In the genomic region with DNA sequence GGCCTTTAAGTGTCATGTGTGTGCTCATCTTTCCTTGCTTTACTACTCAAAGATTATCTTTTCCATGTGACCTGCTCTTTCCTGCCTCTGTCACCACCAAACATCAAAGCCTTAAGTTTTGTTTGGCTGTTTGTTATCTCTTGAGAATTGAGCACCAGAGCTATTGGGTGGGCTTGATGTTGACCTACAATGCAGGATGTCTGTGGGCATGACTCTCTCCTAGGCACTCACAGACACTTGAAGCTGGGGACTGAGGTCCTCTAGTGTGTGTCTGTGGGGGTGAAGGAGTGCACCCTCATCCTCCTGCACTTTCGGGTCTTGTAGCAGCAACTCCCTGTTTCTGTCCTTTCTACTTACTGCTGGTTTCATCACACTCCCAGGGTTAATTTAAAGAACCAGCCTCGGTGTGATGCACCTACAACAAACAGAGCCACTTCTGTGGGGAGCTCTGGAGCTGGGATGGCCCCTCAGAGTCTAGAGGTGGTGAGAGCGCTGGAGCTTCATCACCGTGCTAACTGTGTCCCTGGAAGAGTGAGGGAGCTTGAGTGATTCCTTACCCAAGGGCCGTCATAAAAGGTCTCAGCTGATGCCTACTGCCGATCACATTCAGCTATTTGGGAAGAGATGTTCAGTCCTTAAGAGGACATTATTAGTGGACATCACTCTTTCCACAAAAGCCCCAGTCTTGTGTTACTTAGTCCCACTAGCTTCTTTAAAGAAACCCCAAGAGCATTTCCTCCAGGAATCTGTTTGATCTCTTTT, we compare ENCODE assay signal across 33 cellular contexts. TPM values are rescaled to one million over a fixed set of nuclear protein-coding genes. Genes with fewer than 3 reads are reported as not detected.
DNase-seq lines count a peak whose midpoint lies in the region; ATAC-seq, FAIRE-seq and TF ChIP-seq lines count a peak whose summit lies in the region.
"Had no signal": no experiment of that assay in that cellular context is flagged by ENCODE, and none has a peak within 500 bp of the region (broad histone marks: within the 10 kb centered on the region; RNA-seq: fewer than 3 reads in every experiment).

No MANE protein-coding gene starts in this region.

- no peak overlapping the region for H3K27ac ChIP-seq in IMR-90 (ENCODE audit: insufficient read depth, low read length)
- no peak overlapping the region for H3K27ac ChIP-seq in astrocyte (ENCODE audit: low read depth, low read length)
- H3K27ac ChIP-seq: parathyroid adenoma, right atrium auricular region, spleen, thoracic aorta, uterus had no signal

- no peaks in the 10 kb centered on the region for H3K79me2 ChIP-seq in astrocyte (ENCODE audit: insufficient read depth, low read length)
- H3K79me2 ChIP-seq: parathyroid adenoma had no signal

- no peak overlapping the region for H3K4me2 ChIP-seq in IMR-90 (ENCODE audit: low read depth, low read length)
- H3K4me2 ChIP-seq in astrocyte (ENCODE audit: low read length) = peak overlapping the region; percentile 62

- H3K9me1 ChIP-seq in IMR-90 (ENCODE audit: insufficient read depth, low read length) = peaks cover 4% of the 10 kb centered on the region; the same call in 1 of the 2 replicates

- no peak overlapping the region for H4K8ac ChIP-seq in IMR-90 (ENCODE audit: low read depth in 2 of 2, low read length in 2 of 2)

- peak overlapping the region; percentile 40 for H4K91ac ChIP-seq in IMR-90 (ENCODE audit: insufficient read depth, low read depth, low read length)

- no TSS peak for BruUV-seq in IMR-90 (replicated peaks; lab: Mats Ljungman, UMichigan)

- TF ChIP-seq RAD21 in IMR-90 (IDR thresholded peaks at IDR 0.05; ENCODE audit: low read length) = no peak

- H2AK9ac ChIP-seq in IMR-90 (replicated peaks; ENCODE audit: low read depth, low read length, poor library complexity) = peak overlapping the region; percentile 60

- H3K27me3 Mint-ChIP-seq in astrocyte (ENCODE audit: low read depth, unreplicated experiment) (peaks cover 32% of the 10 kb centered on the region), neural crest cell (ENCODE audit: low read depth) (peaks cover 15% of the 10 kb centered on the region)
- peaks cover 9 to 20% (median 15%) of the 10 kb centered on the region in 5 donors for H3K27me3 Mint-ChIP-seq in naive thymus-derived CD8-positive, alpha-beta T cell

- H3K4me3 Mint-ChIP-seq in astrocyte (ENCODE audit: unreplicated experiment) (no peak overlapping the region), neural crest cell (no peak overlapping the region)
- peak overlapping the region in 1 of 10 donors; percentile 61 for H3K4me3 Mint-ChIP-seq in naive thymus-derived CD8-positive, alpha-beta T cell
- H3K4me3 Mint-ChIP-seq: activated CD4-positive, alpha-beta memory T cell treated with anti-CD3 and anti-CD28 coated beads for 36 hours had no signal

- WGBS in IMR-90 (ENCODE audit: extremely low coverage in 2 of 2, insufficient read length in 1 of 2), 2 experiments = no CpG with 5 or more reads among the region's 6 CpGs

- TF ChIP-seq POLR2A in IMR-90 (IDR thresholded peaks at IDR 0.05; ENCODE audit: low read depth, low read length) = no peak

- H3K27me3 ChIP-seq in IMR-90 (ENCODE audit: control insufficient read depth, insufficient read depth, low read length) = peaks cover 3% of the 10 kb centered on the region; the same call in 1 of the 2 replicates
- H3K27me3 ChIP-seq in astrocyte (ENCODE audit: insufficient read depth, low read length) = no peaks in the 10 kb centered on the region
- H3K27me3 ChIP-seq: BE2C, right atrium auricular region had no signal

- H2BK120ac ChIP-seq in IMR-90 (ENCODE audit: low read depth, low read length) = peak overlapping the region; percentile 11; the same call in 1 of the 2 replicates

- DNase-seq in AG20443 (ENCODE audit: low spot score) (peak; percentile 4), IMR-90 (no peak), astrocyte (ENCODE audit: low read depth) (no peak), neural crest cell (ENCODE audit: low read depth, low spot score) (no peak), posterior vena cava (ENCODE audit: low spot score) (no peak)
- no peak for DNase-seq in naive thymus-derived CD8-positive, alpha-beta T cell
- DNase-seq in activated CD4-positive, alpha-beta T cell treated with anti-CD3 and anti-CD28 coated beads for 48 hours = no peak
- DNase-seq: NCI-H1417 treated with DMSO at 0.1 percent for 48 hours had no signal

- CTCF ChIA-PET in IMR-90 (lab: Yijun Ruan, JAX) = no interaction called here

- H3K9me3 Mint-ChIP-seq in astrocyte (ENCODE audit: unreplicated experiment) (no peaks in the 10 kb centered on the region), neural crest cell (no peaks in the 10 kb centered on the region)
- no peaks in the 10 kb centered on the region for H3K9me3 Mint-ChIP-seq in naive thymus-derived CD8-positive, alpha-beta T cell
- H3K9me3 Mint-ChIP-seq: activated CD4-positive, alpha-beta memory T cell treated with anti-CD3 and anti-CD28 coated beads for 36 hours; activated T-cell treated with anti-CD3 and anti-CD28 coated beads, Interleukin-2, amount 50 U/mL, for 72 hours; nephron; stimulated activated naive CD8-positive, alpha-beta T cell treated with anti-CD3 and anti-CD28 coated beads, Interleukin-15, Interleukin-2, amounts not matched to agents 100 ng/mL and 50 ng/mL, for 24 hours had no signal

- H3K36me3 Mint-ChIP-seq in astrocyte (ENCODE audit: low read depth, unreplicated experiment) (no peaks in the 10 kb centered on the region), neural crest cell (ENCODE audit: low read depth) (no peaks in the 10 kb centered on the region)
- no peaks in the 10 kb centered on the region for H3K36me3 Mint-ChIP-seq in naive thymus-derived CD8-positive, alpha-beta T cell
- H3K36me3 Mint-ChIP-seq: activated CD4-positive, alpha-beta memory T cell treated with anti-CD3 and anti-CD28 coated beads for 36 hours had no signal

- FAIRE-seq in astrocyte (lab: Jason Lieb, UNC) = no peak
- FAIRE-seq: A204.1, TTC549 had no signal

- intact Hi-C loops in IMR-90 (cut with micrococcal nuclease) = no loop called here
- intact Hi-C loops in posterior vena cava (cut with DNase I) = no loop called here

- no peaks in the 10 kb centered on the region for H4K20me1 ChIP-seq in IMR-90 (ENCODE audit: insufficient read depth, low read length)
- H4K20me1 ChIP-seq in astrocyte (ENCODE audit: insufficient read depth, low read length) = no peaks in the 10 kb centered on the region

- H3K27ac Mint-ChIP-seq in astrocyte (ENCODE audit: unreplicated experiment) (no peak overlapping the region), neural crest cell (ENCODE audit: unreplicated experiment) (peak overlapping the region; percentile 45)
- no peak overlapping the region for H3K27ac Mint-ChIP-seq in naive thymus-derived CD8-positive, alpha-beta T cell
- H3K27ac Mint-ChIP-seq: activated CD4-positive, alpha-beta memory T cell treated with anti-CD3 and anti-CD28 coated beads for 36 hours; activated T-cell treated with anti-CD3 and anti-CD28 coated beads, Interleukin-2, amount 50 U/mL, for 72 hours; nephron; stimulated activated naive CD8-positive, alpha-beta T cell treated with anti-CD3 and anti-CD28 coated beads, Interleukin-15, Interleukin-2, amounts not matched to agents 100 ng/mL and 50 ng/mL, for 24 hours had no signal

- H3K9ac ChIP-seq in IMR-90 (ENCODE audit: low read depth, low read length) (no peak overlapping the region), astrocyte (ENCODE audit: low read length) (no peak overlapping the region)
- H3K9ac ChIP-seq: parathyroid adenoma, SK-N-SH had no signal

- no peak overlapping the region for H2BK5ac ChIP-seq in IMR-90 (ENCODE audit: low read depth, low read length, poor library complexity, severe bottlenecking)

- peak overlapping the region; percentile 55; the same call in 1 of the 2 replicates for H2BK20ac ChIP-seq in IMR-90 (ENCODE audit: low read depth, low read length)

- no peak overlapping the region for H4K5ac ChIP-seq in IMR-90 (ENCODE audit: low read depth, low read length)

- H3K14ac ChIP-seq in IMR-90 (replicated peaks; ENCODE audit: low read depth, low read length) = peak overlapping the region; percentile 52; the same call in 1 of the 2 replicates

- peak overlapping the region; percentile 51 for H2AFZ ChIP-seq in IMR-90 (replicated peaks; ENCODE audit: low read length, poor library complexity)
- no peak overlapping the region for H2AFZ ChIP-seq in astrocyte (ENCODE audit: low read depth, low read length)

- no peaks in the 10 kb centered on the region for H3K79me1 ChIP-seq in IMR-90 (ENCODE audit: low read depth in 1 of 2, low read length in 2 of 2)

- peak overlapping the region; percentile 52; the same call in 1 of the 2 replicates for H2AK5ac ChIP-seq in IMR-90 (ENCODE audit: low read depth, low read length)

- no peak overlapping the region for H3K56ac ChIP-seq in IMR-90 (ENCODE audit: extremely low read depth, insufficient read depth, low read length)

- ATAC-seq in IMR-90 (ENCODE audit: low read depth) = no peak
- no peak for ATAC-seq in naive thymus-derived CD8-positive, alpha-beta T cell
- no peak for ATAC-seq in HG02981 (IDR thresholded peaks at IDR 0.05; ENCODE audit: unreplicated experiment)

- H2BK15ac ChIP-seq in IMR-90 (ENCODE audit: low read depth, low read length) = peak overlapping the region; percentile 36; the same call in 1 of the 3 replicates

- no peak overlapping the region; the same call in 1 of the 2 replicates for H3K18ac ChIP-seq in IMR-90 (ENCODE audit: low read depth, low read length)

- H3K36me3 ChIP-seq in IMR-90 (ENCODE audit: control insufficient read depth, insufficient read depth, low read length) (no peaks in the 10 kb centered on the region), astrocyte (ENCODE audit: insufficient read depth, low read length) (no peaks in the 10 kb centered on the region)
- H3K36me3 ChIP-seq: BE2C, right atrium auricular region, spleen, thoracic aorta, uterus had no signal

- TF ChIP-seq CTCF in IMR-90 (conservative IDR thresholded peaks at IDR 0.05; ENCODE audit: low read depth, low read length) (no peak), astrocyte (IDR thresholded peaks at IDR 0.05; ENCODE audit: insufficient read depth, low read depth, low read length) (no peak), neural crest cell (conservative IDR thresholded peaks at IDR 0.05) (no peak)

- no peaks in the 10 kb centered on the region for H3K9me3 ChIP-seq in IMR-90 (ENCODE audit: control insufficient read depth, insufficient read depth, low read length)
- H3K9me3 ChIP-seq in astrocyte (ENCODE audit: insufficient read depth, low read depth, low read length) = no peaks in the 10 kb centered on the region
- H3K9me3 ChIP-seq: BE2C, right atrium auricular region, SK-N-SH, spleen, thoracic aorta, uterus had no signal

- H3K23ac ChIP-seq in IMR-90 (ENCODE audit: low read depth, low read length) = no peak overlapping the region

- dilution Hi-C loops in IMR-90 (cut with HindIII; ENCODE audit: low sequenced_read_pairs, unreplicated experiment) = no loop called here

- in situ Hi-C loops in IMR-90 (cut with MboI; ENCODE audit: low sequenced_read_pairs) = no loop called here

- POLR2A ChIA-PET in IMR-90 (lab: Charles Lee; ENCODE audit: unreplicated experiment) = interaction anchor here (0.6 kb wide), 1 partner anchor 175 kb away, joined by 6 read pairs; no protein-coding TSS in a partner anchor
- POLR2A ChIA-PET in naive thymus-derived CD8-positive, alpha-beta T cell (lab: Charles Lee) = interaction anchor here (0.7 kb wide), 1 partner anchor 1693 kb away, joined by 3 read pairs; no protein-coding TSS in a partner anchor

- peak overlapping the region; percentile 36; the same call in 1 of the 2 replicates for H3K4ac ChIP-seq in IMR-90 (ENCODE audit: low read depth, low read length)

- H3K4me1 Mint-ChIP-seq in astrocyte (ENCODE audit: low read depth, unreplicated experiment) = peaks cover 12% of the 10 kb centered on the region
- peaks cover 8% of the 10 kb centered on the region for H3K4me1 Mint-ChIP-seq in neural crest cell
- peaks cover 5 to 8% (median 6%) of the 10 kb centered on the region in 4 donors for H3K4me1 Mint-ChIP-seq in naive thymus-derived CD8-positive, alpha-beta T cell

- H3K4me3 ChIP-seq in IMR-90 (ENCODE audit: insufficient read depth, low read depth, low read length) (no peak overlapping the region), astrocyte (ENCODE audit: insufficient read depth, low read depth, low read length) (no peak overlapping the region)
- H3K4me3 ChIP-seq: GM12878, right atrium auricular region, uterus had no signal

- H3K4me1 ChIP-seq in IMR-90 (ENCODE audit: control insufficient read depth, insufficient read depth, low read length) (peaks cover 10% of the 10 kb centered on the region), astrocyte (ENCODE audit: insufficient read depth, low read length) (peaks cover 20% of the 10 kb centered on the region)
- H3K4me1 ChIP-seq: BE2C, parathyroid adenoma, right atrium auricular region, uterus had no signal

RNA-seq across cellular contexts. Expression of a gene that starts 56.3 kb away (rescaled TPM):
- total RNA-seq in IMR-90 (2012; rRNA removed) = not detected in 2 replicates
- polyA plus RNA-seq in IMR-90 (2012; rRNA removed) = not detected in 2 replicates
- not detected in 2 replicates for polyA plus RNA-seq in IMR-90 (2012; cell fraction: cytosol; rRNA removed)
- 0.05 and 0.06 TPM in 2 replicates for polyA plus RNA-seq in IMR-90 (2012; cell fraction: nucleus; rRNA removed; ENCODE audit: low replicate concordance)
- total RNA-seq in astrocyte = 0.19 TPM in 1 of 2 replicates, not detected in the other
- total RNA-seq in neural crest cell = not detected in 2 replicates
- total RNA-seq in naive thymus-derived CD8-positive, alpha-beta T cell = under 1 TPM in 1 of 2 experiments, not detected in 1; 0.11 TPM
- polyA plus RNA-seq in naive thymus-derived CD8-positive, alpha-beta T cell = not detected
- not detected for total RNA-seq in posterior vena cava
- total RNA-seq: activated CD4-positive, alpha-beta memory T cell treated with anti-CD3 and anti-CD28 coated beads for 36 hours; activated T-cell treated with anti-CD3 and anti-CD28 coated beads, Interleukin-2, amount 50 U/mL, for 72 hours; chondrocyte; endothelial cell of umbilical vein; glomerular endothelial cell; GM12878; HT1080; left cardiac atrium; mammary epithelial cell; mucosa of gallbladder; right atrium auricular region; Right ventricle myocardium inferior; spleen; T-helper 1 cell treated with Interleukin-12 subunit alpha and Interleukin-12 subunit beta and Interleukin-4 antibody, amounts not matched to agents 30 ng/mL and 1 ng/mL, for 36 hours; thoracic aorta had no signal
- polyA plus RNA-seq: adipose tissue, endothelial cell of umbilical vein, GM12878, mammary epithelial cell had no signal
